In genomic region chr3:73623996-73624362, GRCh38 we compare ENCODE assay signal across 8 cellular contexts. TPM values are rescaled to one million over a fixed set of nuclear protein-coding genes. Genes with fewer than 3 reads are reported as not detected.
DNase-seq lines count a peak whose midpoint lies in the region; ATAC-seq and TF ChIP-seq lines count a peak whose summit lies in the region.

No MANE protein-coding gene starts in this region.

- H3K36me3 Mint-ChIP-seq in activated T-cell treated with anti-CD3 and anti-CD28 coated beads, Interleukin-2, amount 50 U/mL, for 24 hours (ENCODE audit: low read depth): no peaks in the 10 kb centered on the region
- no peaks in the 10 kb centered on the region for H3K36me3 Mint-ChIP-seq in natural killer cell treated with Interleukin-12 subunit alpha and Interleukin-12 subunit beta and Interleukin-15 and Interleukin-18, amount 100 ng/mL, for 72 hours

- H3K27ac ChIP-seq in SJSA1 (no peak overlapping the region), heart right ventricle (peak overlapping the region; percentile 82 to 96 (median 90))

- H3K4me3 Mint-ChIP-seq in activated T-cell treated with anti-CD3 and anti-CD28 coated beads, Interleukin-2, amount 50 U/mL, for 24 hours: no peak overlapping the region
- no peak overlapping the region for H3K4me3 Mint-ChIP-seq in natural killer cell treated with Interleukin-12 subunit alpha and Interleukin-12 subunit beta and Interleukin-15 and Interleukin-18, amount 100 ng/mL, for 72 hours
- H3K4me3 Mint-ChIP-seq in stimulated activated naive CD8-positive, alpha-beta T cell treated with anti-CD3 and anti-CD28 coated beads, Interleukin-15, amount 100 ng/mL, for 72 hours: no peak overlapping the region

- peaks cover 22% of the 10 kb centered on the region for H3K4me1 ChIP-seq in SJSA1 (replicated peaks)
- peaks cover 0 to 58% (median 25%) of the 10 kb centered on the region in 9 donors for H3K4me1 ChIP-seq in heart right ventricle

- no peak overlapping the region for H3K27ac Mint-ChIP-seq in activated T-cell treated with anti-CD3 and anti-CD28 coated beads, Interleukin-2, amount 50 U/mL, for 24 hours
- H3K27ac Mint-ChIP-seq in natural killer cell treated with Interleukin-12 subunit alpha and Interleukin-12 subunit beta and Interleukin-15 and Interleukin-18, amount 100 ng/mL, for 72 hours: no peak overlapping the region
- no peak overlapping the region for H3K27ac Mint-ChIP-seq in stimulated activated naive CD8-positive, alpha-beta T cell treated with anti-CD3 and anti-CD28 coated beads, Interleukin-15, amount 100 ng/mL, for 72 hours

- peak; percentile 17 to 63 (median 36) for ATAC-seq in heart right ventricle
- ATAC-seq in natural killer cell treated with Interleukin-12 subunit alpha and Interleukin-12 subunit beta and Interleukin-15 and Interleukin-18, amount 100 ng/mL, for 72 hours: no peak
- no peak for ATAC-seq in stimulated activated naive CD8-positive, alpha-beta T cell treated with anti-CD3 and anti-CD28 coated beads, Interleukin-15, amount 100 ng/mL, for 72 hours

- peak overlapping the region; percentile 36 for H3K4me3 ChIP-seq in SJSA1
- peak overlapping the region; percentile 29 to 69 (median 65) for H3K4me3 ChIP-seq in heart right ventricle

- intact Hi-C loops in heart right ventricle (cut with DNase I): loop anchor here in 9 of 10 donors (2.0 to 10.0 kb wide), 11 partner anchors 109 to 223 kb away; no protein-coding TSS in a partner anchor

- H3K36me3 ChIP-seq in SJSA1: no peaks in the 10 kb centered on the region
- no peaks in the 10 kb centered on the region for H3K36me3 ChIP-seq in heart right ventricle

- 1 to 2% methylated on average over 46 to 48 of the region's 48 CpGs for whole genome bisulfite sequencing in heart right ventricle, 2 donors

- H3K9me3 ChIP-seq in SJSA1 (replicated peaks) (no peaks in the 10 kb centered on the region), heart right ventricle (no peaks in the 10 kb centered on the region)

- DNase-seq in EH (ENCODE audit: low read depth): peak; percentile 81
- peak in 1 of 2 experiments; percentile 4 for DNase-seq in SJSA1 (ENCODE audit: low read depth in 1 of 2, low spot score in 2 of 2)
- peak in 1 of 2 donors; percentile 58 for DNase-seq in heart right ventricle
- peak; percentile 27 for DNase-seq in putamen (ENCODE audit: low spot score)
- no peak for DNase-seq in activated T-cell treated with anti-CD3 and anti-CD28 coated beads, Interleukin-2, amount 50 U/mL, for 24 hours
- no peak for DNase-seq in NCI-H2029 treated with DMSO at 0.1 percent for 48 hours (lab: John Stamatoyannopoulos, UW)
- no peak for DNase-seq in natural killer cell treated with Interleukin-12 subunit alpha and Interleukin-12 subunit beta and Interleukin-15 and Interleukin-18, amount 100 ng/mL, for 72 hours (ENCODE audit: low spot score)
- DNase-seq in stimulated activated naive CD8-positive, alpha-beta T cell treated with anti-CD3 and anti-CD28 coated beads, Interleukin-15, amount 100 ng/mL, for 72 hours: no peak

- H3K9me3 Mint-ChIP-seq in activated T-cell treated with anti-CD3 and anti-CD28 coated beads, Interleukin-2, amount 50 U/mL, for 24 hours: no peaks in the 10 kb centered on the region
- H3K9me3 Mint-ChIP-seq in natural killer cell treated with Interleukin-12 subunit alpha and Interleukin-12 subunit beta and Interleukin-15 and Interleukin-18, amount 100 ng/mL, for 72 hours: peaks cover under 1% of the 10 kb centered on the region
- no peaks in the 10 kb centered on the region for H3K9me3 Mint-ChIP-seq in stimulated activated naive CD8-positive, alpha-beta T cell treated with anti-CD3 and anti-CD28 coated beads, Interleukin-15, amount 100 ng/mL, for 72 hours

- H3K27me3 ChIP-seq in SJSA1 (replicated peaks) (peaks cover 21% of the 10 kb centered on the region), heart right ventricle (peaks cover 0 to 33% (median 0%) of the 10 kb centered on the region in 7 donors)

- H3K27me3 Mint-ChIP-seq in activated T-cell treated with anti-CD3 and anti-CD28 coated beads, Interleukin-2, amount 50 U/mL, for 24 hours: peaks cover 22% of the 10 kb centered on the region
- H3K27me3 Mint-ChIP-seq in natural killer cell treated with Interleukin-12 subunit alpha and Interleukin-12 subunit beta and Interleukin-15 and Interleukin-18, amount 100 ng/mL, for 72 hours: no peaks in the 10 kb centered on the region
- H3K27me3 Mint-ChIP-seq in stimulated activated naive CD8-positive, alpha-beta T cell treated with anti-CD3 and anti-CD28 coated beads, Interleukin-15, amount 100 ng/mL, for 72 hours: peaks cover 29% of the 10 kb centered on the region

- TF ChIP-seq CTCF in heart right ventricle (IDR thresholded peaks at IDR 0.05): peak in 5 of 9 donors; percentile 5 to 46 (median 35)

- H3K4me1 Mint-ChIP-seq in activated T-cell treated with anti-CD3 and anti-CD28 coated beads, Interleukin-2, amount 50 U/mL, for 24 hours (ENCODE audit: low read depth): no peaks in the 10 kb centered on the region
- no peaks in the 10 kb centered on the region for H3K4me1 Mint-ChIP-seq in natural killer cell treated with Interleukin-12 subunit alpha and Interleukin-12 subunit beta and Interleukin-15 and Interleukin-18, amount 100 ng/mL, for 72 hours (ENCODE audit: low read depth in 2 of 2)
- no peaks in the 10 kb centered on the region for H3K4me1 Mint-ChIP-seq in stimulated activated naive CD8-positive, alpha-beta T cell treated with anti-CD3 and anti-CD28 coated beads, Interleukin-15, amount 100 ng/mL, for 72 hours

RNA-seq across cellular contexts. Expression of gene PDZRN3, which starts 0.8 kb away (rescaled TPM):
- 0.63 and 0.68 TPM in 2 replicates for total RNA-seq in SJSA1 (2014; rRNA removed; shearing (Covaris generic))
- 100 to 1,000 TPM in 2 of 10 donors, 10 to 100 TPM in 8; 63.4 to 143 (median 82.0) TPM for total RNA-seq in heart right ventricle
- polyA plus RNA-seq in heart right ventricle: 10 to 100 TPM; 17.7 to 49.1 TPM
- total RNA-seq in natural killer cell treated with Interleukin-12 subunit alpha and Interleukin-12 subunit beta and Interleukin-15 and Interleukin-18, amount 100 ng/mL, for 72 hours: not detected

Comparison
In these comparisons a context has a peak if more than half of its experiments do, and no peak if none do; other contexts are left out.
1. DNase-seq: peak in EH (single experiment) and putamen (single experiment); none in activated T-cell treated with anti-CD3 and anti-CD28 coated beads, Interleukin-2, amount 50 U/mL, for 24 hours (single experiment), NCI-H2029 treated with DMSO at 0.1 percent for 48 hours (single experiment), natural killer cell treated with Interleukin-12 subunit alpha and Interleukin-12 subunit beta and Interleukin-15 and Interleukin-18, amount 100 ng/mL, for 72 hours (single experiment) and stimulated activated naive CD8-positive, alpha-beta T cell treated with anti-CD3 and anti-CD28 coated beads, Interleukin-15, amount 100 ng/mL, for 72 hours (0 of 2).
2. ATAC-seq: peak in heart right ventricle (8 of 8); none in natural killer cell treated with Interleukin-12 subunit alpha and Interleukin-12 subunit beta and Interleukin-15 and Interleukin-18, amount 100 ng/mL, for 72 hours (0 of 2) and stimulated activated naive CD8-positive, alpha-beta T cell treated with anti-CD3 and anti-CD28 coated beads, Interleukin-15, amount 100 ng/mL, for 72 hours (single experiment).
3. RNA of gene PDZRN3, which starts 0.8 kb away (total RNA-seq): 63.4 to 143 TPM in heart right ventricle; 0.63 to 0.68 TPM in SJSA1 and not detected in natural killer cell treated with Interleukin-12 subunit alpha and Interleukin-12 subunit beta and Interleukin-15 and Interleukin-18, amount 100 ng/mL, for 72 hours; every median in the first group is over 10 times any median in the second.